In the genomic region with DNA sequence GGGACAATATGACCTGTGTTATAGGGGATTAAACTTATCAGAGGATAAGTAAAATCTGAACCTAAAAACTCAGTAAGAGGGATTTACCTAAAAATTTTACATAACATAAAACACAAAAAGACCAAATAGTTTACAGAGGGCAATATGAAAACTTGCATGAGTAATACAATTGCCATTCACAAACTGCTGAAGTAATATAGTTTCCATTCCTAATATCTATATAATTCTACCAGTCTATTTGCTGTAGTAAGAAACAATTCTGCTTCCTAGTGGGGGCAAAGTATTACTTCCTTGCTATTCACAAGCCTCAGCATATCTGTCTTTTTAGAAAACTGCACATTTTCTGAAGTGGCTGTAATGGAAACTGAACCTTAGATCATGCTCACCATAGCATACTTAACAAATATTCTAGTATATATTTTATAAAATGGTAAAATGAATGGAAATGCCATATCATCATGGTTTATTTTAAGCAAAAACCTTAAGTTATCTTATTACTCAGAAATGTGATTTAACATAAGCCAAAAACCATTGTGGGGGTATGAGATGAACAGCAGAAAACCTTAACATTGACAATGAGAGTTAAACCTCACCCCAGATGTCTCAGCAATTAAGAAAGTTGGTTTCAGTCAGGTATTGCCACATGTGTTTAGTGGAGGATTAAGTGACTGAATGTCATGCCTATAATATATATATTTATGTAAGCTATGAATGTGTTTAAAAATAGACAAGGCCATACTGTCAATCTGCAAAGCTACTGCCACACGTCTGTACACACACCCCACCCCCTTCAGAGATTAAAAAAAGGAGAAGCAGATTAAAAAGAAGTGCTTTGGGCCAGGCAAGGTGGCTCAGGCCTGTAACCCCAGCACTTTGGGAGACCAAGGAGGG, we compare ENCODE assay signal across 8 cellular contexts.
A peak's percentile ranks its signal among the peaks of the same experiment; 100 is the strongest.
DNase-seq lines count a peak whose midpoint lies in the region; ATAC-seq and TF ChIP-seq lines count a peak whose summit lies in the region.

No MANE protein-coding gene starts in this region.

- no peak overlapping the region for H4K91ac ChIP-seq in neuronal stem cell (ENCODE audit: low read depth, low read length, poor library complexity)

- H2AK5ac ChIP-seq in neuronal stem cell (ENCODE audit: low read depth, low read length): no peak overlapping the region

- no peak overlapping the region for H4K8ac ChIP-seq in neuronal stem cell (ENCODE audit: low read depth, low read length)

- no peak for TF ChIP-seq CTCF in fibroblast of lung (conservative IDR thresholded peaks at IDR 0.05 in 1 of 2, IDR thresholded peaks at IDR 0.05 in 1 of 2; ENCODE audit: low read depth in 1 of 2, low read length in 2 of 2)

- no peak overlapping the region for H3K4ac ChIP-seq in neuronal stem cell (ENCODE audit: low read length)

- H3K4me3 ChIP-seq in fibroblast of lung (replicated peaks in 1 of 4; ENCODE audit: control extremely low read depth in 1 of 4, insufficient read depth in 1 of 4, low read depth in 3 of 4, low read length in 4 of 4) (no peak overlapping the region), neuronal stem cell (ENCODE audit: low read length in 2 of 2) (no peak overlapping the region)

- H3K9me3 ChIP-seq in fibroblast of lung (ENCODE audit: control insufficient read depth, insufficient read depth, low read depth, low read length) (no peaks in the 10 kb centered on the region), neuronal stem cell (replicated peaks in 1 of 2; ENCODE audit: control insufficient read depth in 2 of 2, insufficient read depth in 1 of 2, low read depth in 1 of 2, low read length in 2 of 2) (no peaks in the 10 kb centered on the region)

- no peak overlapping the region for H2AFZ ChIP-seq in fibroblast of lung (ENCODE audit: low read length)
- no peak overlapping the region for H2AFZ ChIP-seq in neuronal stem cell (ENCODE audit: low read length)

- no CpG with 5 or more reads among the region's 1 CpG for WGBS in neuronal stem cell (ENCODE audit: extremely low coverage in 2 of 2, insufficient read length in 2 of 2, insufficient replicate concordance in 1 of 2), 2 donors

- H3K79me1 ChIP-seq in neuronal stem cell (ENCODE audit: low read depth, low read length): no peaks in the 10 kb centered on the region

- no peak overlapping the region for H2BK5ac ChIP-seq in neuronal stem cell (ENCODE audit: low read length)

- in situ Hi-C loops in ACHN (cut with HindIII; ENCODE audit: low pct_ligation_motif_present, low pct_unique_long_range_greater_than_20kb, low sequenced_read_pairs): no loop called here

- H3K14ac ChIP-seq in neuronal stem cell (ENCODE audit: low read length): no peak overlapping the region

- H4K20me1 ChIP-seq in fibroblast of lung (ENCODE audit: control insufficient read depth, extremely low read depth, insufficient read depth, low read length): no peaks in the 10 kb centered on the region

- peaks cover 23% of the 10 kb centered on the region for H3K4me1 ChIP-seq in fibroblast of lung (ENCODE audit: control insufficient read depth, extremely low read depth, insufficient read depth, low read length)
- H3K4me1 ChIP-seq in neuronal stem cell (ENCODE audit: control insufficient read depth in 2 of 2, insufficient read depth in 1 of 2, low read depth in 1 of 2, low read length in 2 of 2): peaks cover 0 to 29% of the 10 kb centered on the region in 2 donors

- H3K9ac ChIP-seq in fibroblast of lung (ENCODE audit: insufficient read depth, low read length): no peak overlapping the region
- H3K9ac ChIP-seq in neuronal stem cell (ENCODE audit: low read depth, low read length, poor library complexity): no peak overlapping the region

- H2BK12ac ChIP-seq in neuronal stem cell (ENCODE audit: low read length): no peak overlapping the region

- peak overlapping the region; percentile 17 for H3K27ac ChIP-seq in fibroblast of lung (ENCODE audit: insufficient read depth, low read length)
- H3K27ac ChIP-seq in neuronal stem cell (replicated peaks; ENCODE audit: low read length): no peak overlapping the region

- no peaks in the 10 kb centered on the region for H3K79me2 ChIP-seq in fibroblast of lung (ENCODE audit: control insufficient read depth, insufficient read depth, low read length)

- no peak overlapping the region for H3K18ac ChIP-seq in neuronal stem cell (ENCODE audit: low read length)

- ATAC-seq in GM18511 (IDR thresholded peaks at IDR 0.05; ENCODE audit: unreplicated experiment) (peak; percentile 84), GM21528 (IDR thresholded peaks at IDR 0.05; ENCODE audit: low FRiP score, unreplicated experiment) (peak; percentile 66), HG03469 (IDR thresholded peaks at IDR 0.05; ENCODE audit: unreplicated experiment) (peak; percentile 56)

- H2BK120ac ChIP-seq in neuronal stem cell (ENCODE audit: low read depth, low read length): no peak overlapping the region

- DNase-seq in fibroblast of lung (ENCODE audit: low read depth in 2 of 2): peak in 1 of 2 donors; percentile 44
- DNase-seq in ACHN: no peak
- no peak for DNase-seq in neuronal stem cell (ENCODE audit: low spot score)
- DNase-seq in activated effector memory CD4-positive, alpha-beta T cell treated with anti-CD3 and anti-CD28 coated beads, Interleukin-2, amount 50 U/mL, for 16 hours: no peak
- DNase-seq in NCI-H1930 (lab: John Stamatoyannopoulos, UW): no peak

- no peak overlapping the region for H3K23ac ChIP-seq in neuronal stem cell (ENCODE audit: low read depth, low read length, poor library complexity)

- H3K36me3 ChIP-seq in fibroblast of lung (ENCODE audit: control insufficient read depth, insufficient read depth, low read length): no peaks in the 10 kb centered on the region
- no peaks in the 10 kb centered on the region for H3K36me3 ChIP-seq in neuronal stem cell (replicated peaks in 1 of 2; ENCODE audit: control insufficient read depth in 2 of 2, insufficient read depth in 2 of 2, low read length in 2 of 2)

- H3K27me3 ChIP-seq in fibroblast of lung (ENCODE audit: control insufficient read depth, insufficient read depth, low read length) (no peaks in the 10 kb centered on the region), neuronal stem cell (ENCODE audit: control insufficient read depth in 3 of 3, insufficient read depth in 3 of 3, low read depth in 1 of 3, low read length in 3 of 3) (no peaks in the 10 kb centered on the region)

- H3K4me2 ChIP-seq in fibroblast of lung (ENCODE audit: extremely low read depth, insufficient read depth, low read length) (no peak overlapping the region), neuronal stem cell (ENCODE audit: insufficient read depth, low read length, poor library complexity, severe bottlenecking) (no peak overlapping the region)

- H2BK15ac ChIP-seq in neuronal stem cell (ENCODE audit: low read length): no peak overlapping the region
